Comparison of ENCODE assay signal across 1 cellular context in the genomic region with DNA sequence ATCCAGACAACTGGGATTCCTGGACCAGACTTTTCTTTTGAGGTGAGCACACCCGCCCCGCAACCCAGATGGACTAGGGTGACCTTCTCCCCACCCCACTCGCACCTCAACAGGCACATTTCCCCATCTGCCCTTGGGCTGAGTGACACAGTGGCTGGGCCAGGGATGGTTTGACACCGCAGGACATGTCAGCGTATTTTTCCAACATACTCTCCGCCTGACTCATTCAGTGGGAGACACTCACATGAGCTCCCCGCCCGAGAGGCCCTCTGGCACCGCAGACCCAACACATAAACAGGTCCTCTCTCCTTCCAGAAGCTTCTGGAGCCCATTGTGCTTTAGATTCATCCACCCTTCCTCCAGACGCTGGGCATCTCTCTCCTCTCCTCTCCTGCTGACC.
TF ChIP-seq lines count a peak whose summit lies in the region.

No MANE protein-coding gene starts in this region.

TF ChIP-seq in K562, 482 proteins besides CTCF, POLR2A, EP300 and RAD21:
- TF ChIP-seq RBM14 (IDR thresholded peaks at IDR 0.05; ENCODE audit: borderline replicate concordance, insufficient read depth, low read depth, low read length) (no peak), ELF4 (CRISPR knock-in tag; IDR thresholded peaks at IDR 0.05) (no peak), FOXA3 (CRISPR knock-in tag; conservative IDR thresholded peaks at IDR 0.05 in 1 of 2, IDR thresholded peaks at IDR 0.05 in 1 of 2) (no peak), DIDO1 (tag; IDR thresholded peaks at IDR 0.05; ENCODE audit: low read depth) (no peak), MAFF (IDR thresholded peaks at IDR 0.05; ENCODE audit: low read length) (no peak), ZKSCAN3 (CRISPR knock-in tag; IDR thresholded peaks at IDR 0.05) (no peak), KHSRP (IDR thresholded peaks at IDR 0.05) (no peak), PKNOX1 (IDR thresholded peaks at IDR 0.05) (peak; percentile 30), FOSL1 (tag; conservative IDR thresholded peaks at IDR 0.05) (peak; percentile 70), BRD9 (IDR thresholded peaks at IDR 0.05; ENCODE audit: low read depth, partially characterized antibody) (no peak), NEUROD1 (IDR thresholded peaks at IDR 0.05; ENCODE audit: borderline replicate concordance, low read depth, low read length, partially characterized antibody) (no peak), TGIF2 (CRISPR knock-in tag; IDR thresholded peaks at IDR 0.05) (no peak), TFAP4 (CRISPR knock-in tag; IDR thresholded peaks at IDR 0.05; ENCODE audit: borderline replicate concordance) (no peak), SMARCB1 (IDR thresholded peaks at IDR 0.05; ENCODE audit: insufficient read length, low read depth) (no peak), ZNF324 (CRISPR knock-in tag; IDR thresholded peaks at IDR 0.05) (0 out of 2 replicates have a peak, but pooled peaks have one; percentile 16), CREB3 (tag; conservative IDR thresholded peaks at IDR 0.05; ENCODE audit: low read depth) (no peak), TFAM (CRISPR knock-in tag; conservative IDR thresholded peaks at IDR 0.05) (no peak), JUND (IDR thresholded peaks at IDR 0.05; ENCODE audit: borderline replicate concordance, low read depth, low read length) (peak; percentile 8; the same call in 1 of the 2 replicates), JUND (tag; IDR thresholded peaks at IDR 0.05; ENCODE audit: borderline replicate concordance, low read depth, low read length) (no peak), ZFP30 (CRISPR knock-in tag; IDR thresholded peaks at IDR 0.05; ENCODE audit: borderline replicate concordance) (no peak)
- TF ChIP-seq, protein P1, sequence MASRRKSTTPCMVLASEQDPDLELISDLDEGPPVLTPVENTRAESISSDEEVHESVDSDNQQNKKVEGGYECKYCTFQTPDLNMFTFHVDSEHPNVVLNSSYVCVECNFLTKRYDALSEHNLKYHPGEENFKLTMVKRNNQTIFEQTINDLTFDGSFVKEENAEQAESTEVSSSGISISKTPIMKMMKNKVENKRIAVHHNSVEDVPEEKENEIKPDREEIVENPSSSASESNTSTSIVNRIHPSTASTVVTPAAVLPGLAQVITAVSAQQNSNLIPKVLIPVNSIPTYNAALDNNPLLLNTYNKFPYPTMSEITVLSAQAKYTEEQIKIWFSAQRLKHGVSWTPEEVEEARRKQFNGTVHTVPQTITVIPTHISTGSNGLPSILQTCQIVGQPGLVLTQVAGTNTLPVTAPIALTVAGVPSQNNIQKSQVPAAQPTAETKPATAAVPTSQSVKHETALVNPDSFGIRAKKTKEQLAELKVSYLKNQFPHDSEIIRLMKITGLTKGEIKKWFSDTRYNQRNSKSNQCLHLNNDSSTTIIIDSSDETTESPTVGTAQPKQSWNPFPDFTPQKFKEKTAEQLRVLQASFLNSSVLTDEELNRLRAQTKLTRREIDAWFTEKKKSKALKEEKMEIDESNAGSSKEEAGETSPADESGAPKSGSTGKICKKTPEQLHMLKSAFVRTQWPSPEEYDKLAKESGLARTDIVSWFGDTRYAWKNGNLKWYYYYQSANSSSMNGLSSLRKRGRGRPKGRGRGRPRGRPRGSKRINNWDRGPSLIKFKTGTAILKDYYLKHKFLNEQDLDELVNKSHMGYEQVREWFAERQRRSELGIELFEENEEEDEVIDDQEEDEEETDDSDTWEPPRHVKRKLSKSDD (conservative IDR thresholded peaks at IDR 0.05; ENCODE audit: low read length), result no peak
- TF ChIP-seq, protein P2, sequence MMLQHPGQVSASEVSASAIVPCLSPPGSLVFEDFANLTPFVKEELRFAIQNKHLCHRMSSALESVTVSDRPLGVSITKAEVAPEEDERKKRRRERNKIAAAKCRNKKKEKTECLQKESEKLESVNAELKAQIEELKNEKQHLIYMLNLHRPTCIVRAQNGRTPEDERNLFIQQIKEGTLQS (IDR thresholded peaks at IDR 0.05), result peak; percentile 20; the same call in 1 of the 2 replicates
- TF ChIP-seq, protein P2 (CRISPR knock-in tag; conservative IDR thresholded peaks at IDR 0.05), result no peak
- TF ChIP-seq, protein P3, sequence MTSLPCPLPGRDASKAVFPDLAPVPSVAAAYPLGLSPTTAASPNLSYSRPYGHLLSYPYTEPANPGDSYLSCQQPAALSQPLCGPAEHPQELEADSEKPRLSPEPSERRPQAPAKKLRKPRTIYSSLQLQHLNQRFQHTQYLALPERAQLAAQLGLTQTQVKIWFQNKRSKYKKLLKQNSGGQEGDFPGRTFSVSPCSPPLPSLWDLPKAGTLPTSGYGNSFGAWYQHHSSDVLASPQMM (CRISPR knock-in tag; IDR thresholded peaks at IDR 0.05), result no peak
- TF ChIP-seq, protein P4, sequence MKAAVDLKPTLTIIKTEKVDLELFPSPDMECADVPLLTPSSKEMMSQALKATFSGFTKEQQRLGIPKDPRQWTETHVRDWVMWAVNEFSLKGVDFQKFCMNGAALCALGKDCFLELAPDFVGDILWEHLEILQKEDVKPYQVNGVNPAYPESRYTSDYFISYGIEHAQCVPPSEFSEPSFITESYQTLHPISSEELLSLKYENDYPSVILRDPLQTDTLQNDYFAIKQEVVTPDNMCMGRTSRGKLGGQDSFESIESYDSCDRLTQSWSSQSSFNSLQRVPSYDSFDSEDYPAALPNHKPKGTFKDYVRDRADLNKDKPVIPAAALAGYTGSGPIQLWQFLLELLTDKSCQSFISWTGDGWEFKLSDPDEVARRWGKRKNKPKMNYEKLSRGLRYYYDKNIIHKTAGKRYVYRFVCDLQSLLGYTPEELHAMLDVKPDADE (conservative IDR thresholded peaks at IDR 0.05; ENCODE audit: control insufficient read depth, low read depth, low read length), result no peak
- TF ChIP-seq, protein P5, sequence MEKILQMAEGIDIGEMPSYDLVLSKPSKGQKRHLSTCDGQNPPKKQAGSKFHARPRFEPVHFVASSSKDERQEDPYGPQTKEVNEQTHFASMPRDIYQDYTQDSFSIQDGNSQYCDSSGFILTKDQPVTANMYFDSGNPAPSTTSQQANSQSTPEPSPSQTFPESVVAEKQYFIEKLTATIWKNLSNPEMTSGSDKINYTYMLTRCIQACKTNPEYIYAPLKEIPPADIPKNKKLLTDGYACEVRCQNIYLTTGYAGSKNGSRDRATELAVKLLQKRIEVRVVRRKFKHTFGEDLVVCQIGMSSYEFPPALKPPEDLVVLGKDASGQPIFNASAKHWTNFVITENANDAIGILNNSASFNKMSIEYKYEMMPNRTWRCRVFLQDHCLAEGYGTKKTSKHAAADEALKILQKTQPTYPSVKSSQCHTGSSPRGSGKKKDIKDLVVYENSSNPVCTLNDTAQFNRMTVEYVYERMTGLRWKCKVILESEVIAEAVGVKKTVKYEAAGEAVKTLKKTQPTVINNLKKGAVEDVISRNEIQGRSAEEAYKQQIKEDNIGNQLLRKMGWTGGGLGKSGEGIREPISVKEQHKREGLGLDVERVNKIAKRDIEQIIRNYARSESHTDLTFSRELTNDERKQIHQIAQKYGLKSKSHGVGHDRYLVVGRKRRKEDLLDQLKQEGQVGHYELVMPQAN (IDR thresholded peaks at IDR 0.05; ENCODE audit: borderline replicate concordance), result no peak
